ENCODE assay signal across 24 cellular contexts in genomic region chr12:31973818-31974217, GRCh38.
"Had no signal": no experiment of that assay in that cellular context is flagged by ENCODE, and none has a peak within 500 bp of the region (broad histone marks: within the 10 kb centered on the region; RNA-seq: fewer than 3 reads in every experiment).

No MANE protein-coding gene starts in this region.

- H3K27me3 Mint-ChIP-seq: activated naive CD4-positive, alpha-beta T cell treated with anti-CD3 and anti-CD28 coated beads, Interleukin-2, amount 10 ng/mL, durations not matched to agents 7 days and 5 days; memory B cell; T-cell; type B pancreatic cell had no signal

- H3K9me3 ChIP-seq: testis, vagina had no signal

- H3K27ac Mint-ChIP-seq: activated naive CD4-positive, alpha-beta T cell treated with anti-CD3 and anti-CD28 coated beads, Interleukin-2, amount 10 ng/mL, durations not matched to agents 7 days and 5 days; type B pancreatic cell had no signal

- H3K27ac ChIP-seq: brain microvascular endothelial cell, epithelial cell of prostate, gastroesophageal sphincter, testis, vagina had no signal

- H3K4me3 ChIP-seq: gastroesophageal sphincter, testis, vagina had no signal

- DNase-seq: activated CD4-positive, alpha-beta T cell treated with anti-CD3 and anti-CD28 coated beads for 1 hour; activated CD4-positive, alpha-beta T cell treated with anti-CD3 and anti-CD28 coated beads, Interleukin-2, amount 50 U/mL, for 1 hour; activated CD8-positive, alpha-beta memory T cell treated with anti-CD3 and anti-CD28 coated beads, Interleukin-2, amount 50 U/mL, for 48 hours; activated effector memory CD4-positive, alpha-beta T cell treated with anti-CD3 and anti-CD28 coated beads, Interleukin-2, amount 50 U/mL, for 16 hours; activated naive CD4-positive, alpha-beta T cell treated with anti-CD3 and anti-CD28 coated beads, Interleukin-2, amount 10 ng/mL, durations not matched to agents 7 days and 5 days; activated T-cell treated with anti-CD3 and anti-CD28 coated beads, Interleukin-2, amount 50 U/mL, for 48 hours; aorta; brain microvascular endothelial cell; central memory CD4-positive, alpha-beta T cell; effector memory CD4-positive, alpha-beta T cell; head of caudate nucleus; hypothalamus; islet precursor cell; left cardiac atrium; retina; stimulated activated CD4-positive, alpha-beta T cell treated with anti-CD3 and anti-CD28 coated beads, Interleukin-2, amount 100 ng/mL, for 48 hours; stimulated activated naive CD4-positive, alpha-beta T cell; T-cell; testis had no signal

- H3K27me3 ChIP-seq: brain microvascular endothelial cell, gastroesophageal sphincter, testis, vagina had no signal

- H3K4me1 ChIP-seq: testis, vagina had no signal

- H3K4me3 Mint-ChIP-seq: activated naive CD4-positive, alpha-beta T cell treated with anti-CD3 and anti-CD28 coated beads, Interleukin-2, amount 10 ng/mL, durations not matched to agents 7 days and 5 days; memory B cell; T-cell; type B pancreatic cell had no signal

- ATAC-seq: gastroesophageal sphincter, left cardiac atrium, T-cell had no signal
